In the genomic region with DNA sequence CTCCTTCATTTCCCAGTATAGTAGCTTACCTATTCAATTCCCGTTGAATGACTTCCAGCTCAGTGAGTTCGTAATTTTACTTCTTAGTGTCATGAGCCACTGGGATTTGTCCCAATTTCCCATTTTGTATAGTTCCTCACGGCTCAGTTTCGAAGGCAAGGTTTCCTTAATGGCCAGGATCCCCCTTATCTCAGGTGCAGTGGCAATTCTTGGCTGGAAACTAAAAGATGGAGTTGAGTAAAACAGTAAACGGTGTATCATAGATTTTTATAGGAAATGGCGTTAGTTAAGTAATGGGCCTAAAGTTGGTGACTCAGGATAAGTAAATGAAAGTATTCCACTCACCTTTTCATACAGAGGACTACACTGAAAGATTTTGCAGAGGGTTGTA, we compare ENCODE assay signal across 8 cellular contexts. TPM values are rescaled to one million over a fixed set of nuclear protein-coding genes. Genes with fewer than 3 reads are reported as not detected.
A peak's percentile ranks its signal among the peaks of the same experiment; 100 is the strongest.
DNase-seq lines count a peak whose midpoint lies in the region; ATAC-seq, FAIRE-seq and TF ChIP-seq lines count a peak whose summit lies in the region.

No MANE protein-coding gene starts in this region.

- no peak for TF ChIP-seq CTCF in H1 (IDR thresholded peaks at IDR 0.05; ENCODE audit: control extremely low read depth in 1 of 3, insufficient read depth in 1 of 3, low read depth in 1 of 3, low read length in 3 of 3)

- H3K9ac ChIP-seq in NT2/D1 (ENCODE audit: insufficient read length, low read depth): peak overlapping the region; percentile 43
- H3K9ac ChIP-seq in H1 (replicated peaks in 1 of 4; ENCODE audit: extremely low read depth in 1 of 4, low read depth in 3 of 4, low read length in 3 of 4): peak overlapping the region in 1 of 4 experiments; percentile 56; a peak in 3 of 7 replicates

- no peak for TF ChIP-seq POLR2A in H1 (IDR thresholded peaks at IDR 0.05; ENCODE audit: control extremely low read depth in 1 of 2, low read depth in 2 of 2, low read length in 2 of 2)

- no peaks in the 10 kb centered on the region for H3K79me1 ChIP-seq in H1 (ENCODE audit: low read depth, low read length)

- no peak overlapping the region for H3K56ac ChIP-seq in H1 (replicated peaks; ENCODE audit: insufficient read length, low read depth, low read length)

- no peak overlapping the region for H2AK5ac ChIP-seq in H1 (ENCODE audit: low read depth, low read length)

- peaks cover 27% of the 10 kb centered on the region for H3K36me3 ChIP-seq in CD4-positive, CD25-positive, alpha-beta regulatory T cell (ENCODE audit: control insufficient read depth, insufficient read depth, low read length)
- H3K36me3 ChIP-seq in NT2/D1 (ENCODE audit: insufficient read depth, insufficient read length, low read length) (peaks cover 28% of the 10 kb centered on the region), H1 (ENCODE audit: control insufficient read depth in 2 of 4, insufficient read depth in 4 of 4, low read length in 3 of 4) (peaks cover 8 to 21% (median 17%) of the 10 kb centered on the region in 4 experiments), neuron (ENCODE audit: insufficient read depth, low read length) (peaks cover 23% of the 10 kb centered on the region)

- TF ChIP-seq EP300 in H1 (IDR thresholded peaks at IDR 0.05; ENCODE audit: borderline replicate concordance in 1 of 2, low read depth in 2 of 2, low read length in 2 of 2): no peak

- DNase-seq in CD4-positive, CD25-positive, alpha-beta regulatory T cell: no peak
- DNase-seq in NT2/D1 (ENCODE audit: low read depth, low spot score) (no peak), H1 (ENCODE audit: low read depth in 1 of 2, low spot score in 2 of 2) (no peak), DMS153 treated with DMSO at 0.1 percent for 48 hours (lab: John Stamatoyannopoulos, UW; ENCODE audit: unreplicated experiment) (no peak), NCI-H146 (lab: John Stamatoyannopoulos, UW) (no peak)
- DNase-seq in stimulated activated CD4-positive, alpha-beta T cell treated with anti-CD3 and anti-CD28 coated beads, Interleukin-1b, Interleukin-23, amount 100 ng/mL, for 48 hours: no peak

- peaks cover 26 to 61% (median 36%) of the 10 kb centered on the region in 4 donors for H3K4me1 Mint-ChIP-seq in CD4-positive, CD25-positive, alpha-beta regulatory T cell

- ATAC-seq in CD4-positive, CD25-positive, alpha-beta regulatory T cell (ENCODE audit: low read depth in 2 of 2): no peak
- no peak for ATAC-seq in GM18867 (IDR thresholded peaks at IDR 0.05; ENCODE audit: unreplicated experiment)

- H2BK120ac ChIP-seq in H1 (replicated peaks; ENCODE audit: low read depth, low read length): no peak overlapping the region

- H3K27ac ChIP-seq in CD4-positive, CD25-positive, alpha-beta regulatory T cell (ENCODE audit: insufficient read depth, low read length, poor library complexity, severe bottlenecking): peak overlapping the region; percentile 80
- H3K27ac ChIP-seq in H1 (ENCODE audit: low read depth, low read length): no peak overlapping the region

- no peaks in the 10 kb centered on the region for H3K9me3 ChIP-seq in CD4-positive, CD25-positive, alpha-beta regulatory T cell (ENCODE audit: control insufficient read depth in 2 of 2, low read length in 2 of 2)
- H3K9me3 ChIP-seq in NT2/D1 (ENCODE audit: insufficient read depth, low read length) (no peaks in the 10 kb centered on the region), H1 (ENCODE audit: insufficient read depth in 2 of 2, low read depth in 1 of 2, low read length in 1 of 2) (no peaks in the 10 kb centered on the region), neuron (ENCODE audit: low read length) (no peaks in the 10 kb centered on the region)

- no peaks in the 10 kb centered on the region for H3K9me3 Mint-ChIP-seq in CD4-positive, CD25-positive, alpha-beta regulatory T cell

- peaks cover 4% of the 10 kb centered on the region for H3K27me3 Mint-ChIP-seq in CD4-positive, CD25-positive, alpha-beta regulatory T cell

- no peak overlapping the region for H4K5ac ChIP-seq in H1 (ENCODE audit: insufficient read length, low read depth, low read length)

- H3K27me3 ChIP-seq in CD4-positive, CD25-positive, alpha-beta regulatory T cell (ENCODE audit: control insufficient read depth, insufficient read depth, low read length): no peaks in the 10 kb centered on the region
- H3K27me3 ChIP-seq in NT2/D1 (ENCODE audit: insufficient read depth, insufficient read length) (peaks cover 5% of the 10 kb centered on the region), H1 (replicated peaks in 1 of 4; ENCODE audit: control insufficient read depth in 3 of 4, extremely low read depth in 1 of 4, insufficient read depth in 3 of 4, low read length in 3 of 4) (no peaks in the 10 kb centered on the region; a peak in 1 of 7 replicates), neuron (ENCODE audit: insufficient read depth, low read length) (no peaks in the 10 kb centered on the region)

- 0 out of 2 replicates have a peak overlapping the region, but pooled peaks have one; percentile 0 for H2AFZ ChIP-seq in H1 (ENCODE audit: low read length)
- peak overlapping the region; percentile 86 for H2AFZ ChIP-seq in neuron (ENCODE audit: low read depth, low read length)

- peak overlapping the region; percentile 87 for H3K4me3 ChIP-seq in CD4-positive, CD25-positive, alpha-beta regulatory T cell (ENCODE audit: low read depth, low read length)
- peak overlapping the region; percentile 91 for H3K4me3 ChIP-seq in NT2/D1 (ENCODE audit: insufficient read length, low read depth)
- H3K4me3 ChIP-seq in H1 (ENCODE audit: extremely low read depth in 1 of 4, insufficient read depth in 2 of 4, low read depth in 3 of 4, low read length in 4 of 4): peak overlapping the region; percentile 43 to 79 (median 51)
- peak overlapping the region; percentile 71 for H3K4me3 ChIP-seq in neuron (ENCODE audit: low read length)

- peak overlapping the region; percentile 86 to 93 (median 90) for H3K4me3 Mint-ChIP-seq in CD4-positive, CD25-positive, alpha-beta regulatory T cell

- H4K91ac ChIP-seq in H1 (replicated peaks; ENCODE audit: insufficient read length, low read length): no peak overlapping the region

- no peak overlapping the region for H2BK12ac ChIP-seq in H1 (ENCODE audit: low read depth, low read length)

- H3K4me2 ChIP-seq in H1 (ENCODE audit: insufficient read depth in 1 of 2, low read depth in 2 of 2, low read length in 2 of 2): peak overlapping the region; percentile 98 to 100

- no peak overlapping the region for H3K14ac ChIP-seq in H1 (ENCODE audit: insufficient read length)

- CTCF ChIA-PET in H1 (lab: Charles Lee; ENCODE audit: partially characterized antibody): interaction anchor here (0.6 to 1.2 kb wide), 2 partner anchors 9 to 96 kb away, joined by 4 to 6 read pairs; no protein-coding TSS in a partner anchor

- no peak overlapping the region for H4K8ac ChIP-seq in H1 (ENCODE audit: extremely low read depth, insufficient read depth, low read length)

- WGBS in H1 (ENCODE audit: extremely low coverage in 1 of 2, insufficient coverage in 1 of 2, insufficient read length in 1 of 2, insufficient replicate concordance in 2 of 2, low coverage in 1 of 2, low lambda C conversion rate in 2 of 2, missing lambda C conversion rate in 1 of 2), 2 experiments: 51% methylated on average over 6 of the region's 6 CpGs; no CpG with 5 or more reads in 1 of the 2 experiments

- peaks cover 24% of the 10 kb centered on the region for H3K36me3 Mint-ChIP-seq in CD4-positive, CD25-positive, alpha-beta regulatory T cell

- H4K20me1 ChIP-seq in H1 (replicated peaks in 1 of 2; ENCODE audit: control insufficient read depth in 1 of 2, insufficient read depth in 2 of 2, low read length in 2 of 2): peaks cover 2 to 4% of the 10 kb centered on the region in 2 experiments

- no peak for TF ChIP-seq RAD21 in H1 (IDR thresholded peaks at IDR 0.05 in 1 of 2, conservative IDR thresholded peaks at IDR 0.05 in 1 of 2; ENCODE audit: low read depth in 2 of 2, low read length in 2 of 2)

- no peak overlapping the region for H3K23ac ChIP-seq in H1 (ENCODE audit: insufficient read length)

- H3K4me1 ChIP-seq in CD4-positive, CD25-positive, alpha-beta regulatory T cell (ENCODE audit: control insufficient read depth, insufficient read depth, low read length, poor library complexity, severe bottlenecking): peaks cover 34% of the 10 kb centered on the region
- H3K4me1 ChIP-seq in NT2/D1 (ENCODE audit: insufficient read depth, insufficient read length) (no peaks in the 10 kb centered on the region), H1 (replicated peaks in 1 of 4; ENCODE audit: control insufficient read depth in 3 of 4, insufficient read depth in 4 of 4, low read length in 3 of 4) (peaks cover 0 to 3% (median under 1%) of the 10 kb centered on the region in 4 experiments; a peak in 4 of 7 replicates), neuron (ENCODE audit: insufficient read depth, low read length) (peaks cover 17% of the 10 kb centered on the region)

- H3K18ac ChIP-seq in H1 (ENCODE audit: extremely low read depth, low read length): no peak overlapping the region

- no peak overlapping the region for H3K4ac ChIP-seq in H1 (replicated peaks; ENCODE audit: insufficient read length, low read depth, low read length)

- no peak for FAIRE-seq in H1 (lab: Jason Lieb, UNC)

- no peaks in the 10 kb centered on the region for H3K79me2 ChIP-seq in H1 (ENCODE audit: control insufficient read depth in 1 of 2, insufficient read depth in 2 of 2, low read length in 2 of 2)

- H3K23me2 ChIP-seq in H1 (ENCODE audit: low read depth, low read length): peaks cover 9% of the 10 kb centered on the region

- peak overlapping the region; percentile 87 to 97 (median 96) for H3K27ac Mint-ChIP-seq in CD4-positive, CD25-positive, alpha-beta regulatory T cell

- H2BK5ac ChIP-seq in H1 (ENCODE audit: low read depth, low read length): no peak overlapping the region

- POLR2A ChIA-PET in H1 (lab: Charles Lee; ENCODE audit: partially characterized antibody): interaction anchor here (0.7 to 7.6 kb wide), 4 partner anchors 8 to 169 kb away, joined by 3 to 69 read pairs (median 4); a partner anchor contains a TSS

- no peak overlapping the region for H2BK15ac ChIP-seq in H1 (ENCODE audit: low read length)

- H2BK20ac ChIP-seq in H1 (ENCODE audit: low read length): no peak overlapping the region

RNA-seq across cellular contexts. Expression of a gene that starts 0.5 kb away (rescaled TPM):
- 2.5 TPM for total RNA-seq in CD4-positive, CD25-positive, alpha-beta regulatory T cell
- 1 to 10 TPM in 3 of 4 donors, under 1 TPM in 1; 0.57 to 2.3 (median 1.4) TPM for polyA plus RNA-seq in CD4-positive, CD25-positive, alpha-beta regulatory T cell
- total RNA-seq in H1 (2021; fragmentation: NEBNext Ultra II Directional; extraction: Animal tissue kit (Norgen Biotek cat#: 25700)): 4.7 and 5.0 TPM in 2 replicates
- polyA plus RNA-seq in H1 (2011; rRNA removed): 3.0 and 3.9 TPM in 2 replicates
- polyA plus RNA-seq in H1 (2011; cell fraction: cytosol; rRNA removed): 3.7 TPM
- 5.5 TPM for polyA plus RNA-seq in H1 (2011; cell fraction: nucleus; rRNA removed)
- polyA plus RNA-seq in H1 (2012, experiment 1 of 2): 2.5 to 4.5 TPM (median 2.7 TPM) in 4 replicates
- 0.14 TPM for polyA plus RNA-seq in H1 (2012, experiment 2 of 2)
- polyA plus RNA-seq in H1 (2013, experiment 1 of 2): 4.5 TPM
- polyA plus RNA-seq in H1 (2013, experiment 2 of 2): 4.3 TPM
- 4.9 and 8.3 TPM in 2 replicates for polyA minus RNA-seq in H1 (2011; rRNA and poly(A)+ RNA removed)
- polyA minus RNA-seq in H1 (2011; cell fraction: cytosol; rRNA and poly(A)+ RNA removed): 3.2 TPM
- polyA minus RNA-seq in H1 (2011; cell fraction: nucleus; rRNA and poly(A)+ RNA removed): 11.7 TPM

RNA-seq across cellular contexts. Expression of a gene that starts 9.5 kb away (rescaled TPM):
- 1,211 TPM for total RNA-seq in CD4-positive, CD25-positive, alpha-beta regulatory T cell
- 1,000 to 10,000 TPM; 1,609 to 2,226 (median 1,937) TPM for polyA plus RNA-seq in CD4-positive, CD25-positive, alpha-beta regulatory T cell
- total RNA-seq in H1 (2021; fragmentation: NEBNext Ultra II Directional; extraction: Animal tissue kit (Norgen Biotek cat#: 25700)): 1,393 and 1,439 TPM in 2 replicates
- polyA plus RNA-seq in H1 (2011; rRNA removed): 377 and 695 TPM in 2 replicates
- polyA plus RNA-seq in H1 (2011; cell fraction: cytosol; rRNA removed): 851 TPM
- polyA plus RNA-seq in H1 (2011; cell fraction: nucleus; rRNA removed): 253 TPM
- 2,271 to 3,969 TPM (median 2,398 TPM) in 4 replicates for polyA plus RNA-seq in H1 (2012, experiment 1 of 2)
- polyA plus RNA-seq in H1 (2012, experiment 2 of 2): 6,337 TPM
- 3,875 TPM for polyA plus RNA-seq in H1 (2013, experiment 1 of 2)
- polyA plus RNA-seq in H1 (2013, experiment 2 of 2): 3,762 TPM
- polyA minus RNA-seq in H1 (2011; rRNA and poly(A)+ RNA removed): 145 and 208 TPM in 2 replicates
- polyA minus RNA-seq in H1 (2011; cell fraction: cytosol; rRNA and poly(A)+ RNA removed): 204 TPM
- 176 TPM for polyA minus RNA-seq in H1 (2011; cell fraction: nucleus; rRNA and poly(A)+ RNA removed)
